8 cellular contexts compared by ENCODE assay signal in genomic region chr9:347667-348292, GRCh38.
DNase-seq lines count a peak whose midpoint lies in the region; ATAC-seq and TF ChIP-seq lines count a peak whose summit lies in the region.

No MANE protein-coding gene starts in this region.

- no peaks in the 10 kb centered on the region for H3K4me1 ChIP-seq in lung (ENCODE audit: control insufficient read depth in 2 of 2, insufficient read depth in 2 of 2, low read length in 2 of 2)

- ATAC-seq in lung (ENCODE audit: insufficient read depth, low FRiP score) (no peak), GM19395 (IDR thresholded peaks at IDR 0.05; ENCODE audit: unreplicated experiment) (no peak)

- no peaks in the 10 kb centered on the region for H3K36me3 ChIP-seq in lung (ENCODE audit: control insufficient read depth in 2 of 2, insufficient read depth in 2 of 2, low read length in 2 of 2)

- DNase-seq in SIG-M5 treated with dmso at 0.1 percent for 504 hours (lab: John Stamatoyannopoulos, UW; ENCODE audit: unreplicated experiment) (peak; percentile 36), SIG-M5 (lab: John Stamatoyannopoulos, UW) (no peak), NCI-H460 (ENCODE audit: extremely low read depth, low read depth) (peak; percentile 34), chondrocyte (ENCODE audit: low spot score) (no peak), lung (ENCODE audit: low spot score) (no peak), NOMO-1 treated with dmso at 0.1 percent for 144 hours (lab: John Stamatoyannopoulos, UW; ENCODE audit: unreplicated experiment) (no peak), GM10266 (ENCODE audit: extremely low spot score) (no peak)

- H3K27ac Mint-ChIP-seq in chondrocyte (ENCODE audit: unreplicated experiment), result no peak overlapping the region

- H3K4me3 ChIP-seq in lung, result no peak overlapping the region

- no peak overlapping the region for H3K4me3 Mint-ChIP-seq in chondrocyte (ENCODE audit: unreplicated experiment)

- TF ChIP-seq CTCF in chondrocyte (IDR thresholded peaks at IDR 0.05) (peak; percentile 81), lung (IDR thresholded peaks at IDR 0.05; ENCODE audit: control extremely low read depth, extremely low read depth) (peak; percentile 16), GM10266 (IDR thresholded peaks at IDR 0.05; ENCODE audit: control insufficient read depth, insufficient read depth, low read depth, missing control alignments) (no peak)

- no peaks in the 10 kb centered on the region for H3K36me3 Mint-ChIP-seq in chondrocyte (ENCODE audit: low read depth)

- H3K9me3 Mint-ChIP-seq in chondrocyte (ENCODE audit: low read depth), result no peaks in the 10 kb centered on the region

- no peak overlapping the region for H3K27ac ChIP-seq in lung (ENCODE audit: low read depth in 1 of 2, low read length in 1 of 2)

- no peaks in the 10 kb centered on the region for H3K4me1 Mint-ChIP-seq in chondrocyte (ENCODE audit: low read depth)

- peaks cover 54% of the 10 kb centered on the region for H3K27me3 Mint-ChIP-seq in chondrocyte (ENCODE audit: low read depth)

- H3K27me3 ChIP-seq in lung (ENCODE audit: control insufficient read depth, insufficient read depth), result no peaks in the 10 kb centered on the region

- WGBS in lung, 2 donors, result 37 to 45% methylated on average over 9 of the region's 9 CpGs

- no peaks in the 10 kb centered on the region for H3K9me3 ChIP-seq in lung (ENCODE audit: control insufficient read depth in 2 of 2, insufficient read depth in 1 of 2, low read length in 1 of 2)

Comparison
In these comparisons a context has a peak if more than half of its experiments do, and no peak if none do; other contexts are left out.
1. DNase-seq: peak in SIG-M5 treated with dmso at 0.1 percent for 504 hours (single experiment) and NCI-H460 (single experiment); none in SIG-M5 (single experiment), chondrocyte (single experiment), lung (single experiment), NOMO-1 treated with dmso at 0.1 percent for 144 hours (single experiment) and GM10266 (single experiment).